In genomic region chr6:30816791-30817739, GRCh38 we compare ENCODE assay signal across 10 cellular contexts.
DNase-seq lines count a peak whose midpoint lies in the region; ATAC-seq, FAIRE-seq and TF ChIP-seq lines count a peak whose summit lies in the region.
"Had no signal": no experiment of that assay in that cellular context is flagged by ENCODE, and none has a peak within 500 bp of the region (broad histone marks: within the 10 kb centered on the region; RNA-seq: fewer than 3 reads in every experiment).

No MANE protein-coding gene starts in this region.

- H3K36me3 ChIP-seq in CD4-positive, CD25-positive, alpha-beta regulatory T cell (ENCODE audit: control insufficient read depth, insufficient read depth, low read length), result no peaks in the 10 kb centered on the region
- H3K36me3 ChIP-seq in testis (ENCODE audit: low read depth, missing control alignments), result no peaks in the 10 kb centered on the region

- WGBS in testis, 2 donors, result 65 to 66% methylated on average over 5 to 9 of the region's 9 CpGs

- intact Hi-C loops in testis (cut with DNase I; ENCODE audit: low total_unique reads), result no loop called here

- H3K36me3 Mint-ChIP-seq in CD4-positive, CD25-positive, alpha-beta regulatory T cell, result peaks cover 13% of the 10 kb centered on the region
- H3K36me3 Mint-ChIP-seq in T-helper 17 cell (ENCODE audit: low read depth), result no peaks in the 10 kb centered on the region
- no peaks in the 10 kb centered on the region for H3K36me3 Mint-ChIP-seq in memory B cell

- peaks cover 5 to 83% (median 53%) of the 10 kb centered on the region in 4 donors for H3K4me1 Mint-ChIP-seq in CD4-positive, CD25-positive, alpha-beta regulatory T cell
- H3K4me1 Mint-ChIP-seq in T-helper 17 cell, result peaks cover 55% of the 10 kb centered on the region
- H3K4me1 Mint-ChIP-seq in memory B cell, result peaks cover 12% of the 10 kb centered on the region

- no peak overlapping the region for H3K27ac ChIP-seq in CD4-positive, CD25-positive, alpha-beta regulatory T cell (ENCODE audit: insufficient read depth, low read length, poor library complexity, severe bottlenecking)
- peak overlapping the region in 1 of 2 donors; percentile 54 for H3K27ac ChIP-seq in testis

- no peak overlapping the region for H3K4me3 Mint-ChIP-seq in CD4-positive, CD25-positive, alpha-beta regulatory T cell
- H3K4me3 Mint-ChIP-seq in T-helper 17 cell (no peak overlapping the region), memory B cell (no peak overlapping the region)

- no peak for TF ChIP-seq CTCF in testis (IDR thresholded peaks at IDR 0.05)

- H3K27me3 Mint-ChIP-seq in CD4-positive, CD25-positive, alpha-beta regulatory T cell, result no peaks in the 10 kb centered on the region
- H3K27me3 Mint-ChIP-seq in T-helper 17 cell, result no peaks in the 10 kb centered on the region
- H3K27me3 Mint-ChIP-seq in memory B cell, result peaks cover 5% of the 10 kb centered on the region

- no peaks in the 10 kb centered on the region for H3K27me3 ChIP-seq in CD4-positive, CD25-positive, alpha-beta regulatory T cell (ENCODE audit: control insufficient read depth, insufficient read depth, low read length)
- no peaks in the 10 kb centered on the region for H3K27me3 ChIP-seq in testis

- H3K4me1 ChIP-seq in CD4-positive, CD25-positive, alpha-beta regulatory T cell (ENCODE audit: control insufficient read depth, insufficient read depth, low read length, poor library complexity, severe bottlenecking), result peaks cover 24% of the 10 kb centered on the region
- peaks cover 20% of the 10 kb centered on the region for H3K4me1 ChIP-seq in testis

- no peak for FAIRE-seq in RCC 7860 (lab: Jason Lieb, UNC)
- FAIRE-seq: bronchial epithelial cell had no signal

- no peak for DNase-seq in CD4-positive, CD25-positive, alpha-beta regulatory T cell
- DNase-seq in T-helper 17 cell (no peak), memory B cell (ENCODE audit: low spot score in 2 of 2) (no peak), NCI-H1417 treated with DMSO at 0.1 percent for 48 hours (lab: John Stamatoyannopoulos, UW) (no peak), RCC 7860 (ENCODE audit: low spot score) (no peak), testis (no peak)

- H3K9me3 ChIP-seq in CD4-positive, CD25-positive, alpha-beta regulatory T cell (ENCODE audit: control insufficient read depth in 2 of 2, low read length in 2 of 2), result no peaks in the 10 kb centered on the region
- H3K9me3 ChIP-seq in T-helper 17 cell (ENCODE audit: control insufficient read depth, low read length, poor library complexity, severe bottlenecking) (no peaks in the 10 kb centered on the region), testis (no peaks in the 10 kb centered on the region)

- H3K4me3 ChIP-seq in CD4-positive, CD25-positive, alpha-beta regulatory T cell (ENCODE audit: low read depth, low read length), result no peak overlapping the region
- no peak overlapping the region for H3K4me3 ChIP-seq in testis

- TF ChIP-seq POLR2A in testis (IDR thresholded peaks at IDR 0.05), result no peak

- no peak for ATAC-seq in CD4-positive, CD25-positive, alpha-beta regulatory T cell (ENCODE audit: low read depth in 2 of 2)
- ATAC-seq in GM18868 (IDR thresholded peaks at IDR 0.05; ENCODE audit: unreplicated experiment) (peak; percentile 56), T-helper 17 cell (peak; percentile 47), memory B cell (ENCODE audit: low read depth) (peak; percentile 78), HG02981 (IDR thresholded peaks at IDR 0.05; ENCODE audit: unreplicated experiment) (no peak)
- ATAC-seq: Panc1 had no signal

- H3K9me3 Mint-ChIP-seq in CD4-positive, CD25-positive, alpha-beta regulatory T cell, result peaks cover 0 to 2% (median 0%) of the 10 kb centered on the region in 7 donors
- H3K9me3 Mint-ChIP-seq in memory B cell, result no peaks in the 10 kb centered on the region

- H3K27ac Mint-ChIP-seq in CD4-positive, CD25-positive, alpha-beta regulatory T cell, result peak overlapping the region; percentile 43 to 98 (median 55)
- H3K27ac Mint-ChIP-seq in T-helper 17 cell (peak overlapping the region; percentile 74), memory B cell (peak overlapping the region; percentile 33)

Comparison
In these comparisons a context has a peak if more than half of its experiments do, and no peak if none do; other contexts are left out.
1. ATAC-seq: peak in GM18868 (single experiment), T-helper 17 cell (single experiment) and memory B cell (single experiment); none in CD4-positive, CD25-positive, alpha-beta regulatory T cell (0 of 2) and HG02981 (single experiment).
2. Peak in every context shown above with its lines, with median percentiles within 50 percentile points of each other: H3K27ac Mint-ChIP-seq.